ENCODE assay signal across 8 cellular contexts in genomic region chr2:218658671-218659257, GRCh38. TPM values are rescaled to one million over a fixed set of nuclear protein-coding genes. Genes with fewer than 3 reads are reported as not detected.
DNase-seq lines count a peak whose midpoint lies in the region; ATAC-seq and TF ChIP-seq lines count a peak whose summit lies in the region.

No MANE protein-coding gene starts in this region.

- H3K9me3 ChIP-seq in ectodermal cell (ENCODE audit: control insufficient read depth, low read length) (no peaks in the 10 kb centered on the region), mucosa of stomach (ENCODE audit: control insufficient read depth, low read length) (no peaks in the 10 kb centered on the region)

- DNase-seq in NCI-H1105 (lab: John Stamatoyannopoulos, UW) (peak; percentile 17), superior temporal gyrus (ENCODE audit: extremely low spot score) (peak; percentile 15)
- peak; percentile 42 to 43 for DNase-seq in activated CD4-positive, alpha-beta T cell treated with anti-CD3 and anti-CD28 coated beads for 4 hours

- peak; percentile 77 for TF ChIP-seq CTCF in 22Rv1 (IDR thresholded peaks at IDR 0.05)

- H3K4me3 ChIP-seq in GM08714 (ENCODE audit: low read length) (peak overlapping the region; percentile 76), ectodermal cell (ENCODE audit: insufficient read depth, low read depth, low read length) (peak overlapping the region; percentile 80), mucosa of stomach (ENCODE audit: low read length) (peak overlapping the region; percentile 61)

- 2% methylated on average over 27 of the region's 27 CpGs for WGBS in ectodermal cell, 2 experiments

- peak overlapping the region; percentile 74 for H3K9ac ChIP-seq in mucosa of stomach (ENCODE audit: low read length)

- ATAC-seq in HG02610 (IDR thresholded peaks at IDR 0.05; ENCODE audit: unreplicated experiment), result peak; percentile 34

- H3K27me3 ChIP-seq in ectodermal cell (ENCODE audit: control insufficient read depth, insufficient read depth, low read length, poor library complexity, severe bottlenecking), result no peaks in the 10 kb centered on the region
- no peaks in the 10 kb centered on the region for H3K27me3 ChIP-seq in mucosa of stomach (ENCODE audit: control insufficient read depth, insufficient read depth, low read length)

- peaks cover 45% of the 10 kb centered on the region for H3K36me3 ChIP-seq in ectodermal cell (ENCODE audit: control insufficient read depth, insufficient read depth, low read length)
- H3K36me3 ChIP-seq in mucosa of stomach (ENCODE audit: control insufficient read depth, insufficient read depth, low read length), result peaks cover 5% of the 10 kb centered on the region

- H3K4me1 ChIP-seq in ectodermal cell (ENCODE audit: control insufficient read depth, insufficient read depth, low read length) (peaks cover 4% of the 10 kb centered on the region), mucosa of stomach (ENCODE audit: control insufficient read depth, insufficient read depth, low read length) (no peaks in the 10 kb centered on the region)

- H3K27ac ChIP-seq in 22Rv1, result peak overlapping the region; percentile 71
- peak overlapping the region; percentile 2 for H3K27ac ChIP-seq in ectodermal cell (ENCODE audit: insufficient read depth, low read depth, low read length, poor library complexity, severe bottlenecking)

RNA-seq across cellular contexts. Expression of gene ZNF142, which starts 0.7 kb away (rescaled TPM):
- polyA plus RNA-seq in ectodermal cell (2013, experiment 1 of 4), result 25.5 TPM
- 26.6 TPM for polyA plus RNA-seq in ectodermal cell (2013, experiment 2 of 4)
- polyA plus RNA-seq in ectodermal cell (2013, experiment 3 of 4), result 20.1 TPM
- polyA plus RNA-seq in ectodermal cell (2013, experiment 4 of 4), result 19.5 TPM

RNA-seq across cellular contexts. Expression of gene BCS1L, which starts 0.7 kb away (rescaled TPM):
- 39.0 TPM for polyA plus RNA-seq in ectodermal cell (2013, experiment 1 of 4)
- 39.6 TPM for polyA plus RNA-seq in ectodermal cell (2013, experiment 2 of 4)
- polyA plus RNA-seq in ectodermal cell (2013, experiment 3 of 4), result 33.8 TPM
- polyA plus RNA-seq in ectodermal cell (2013, experiment 4 of 4), result 37.4 TPM

RNA-seq across cellular contexts. Expression of gene RNF25, which starts 13.0 kb away (rescaled TPM):
- 25.3 TPM for polyA plus RNA-seq in ectodermal cell (2013, experiment 1 of 4)
- 27.1 TPM for polyA plus RNA-seq in ectodermal cell (2013, experiment 2 of 4)
- polyA plus RNA-seq in ectodermal cell (2013, experiment 3 of 4), result 35.0 TPM
- polyA plus RNA-seq in ectodermal cell (2013, experiment 4 of 4), result 30.5 TPM

RNA-seq across cellular contexts. Expression of gene STK36, which starts 13.1 kb away (rescaled TPM):
- 72.9 TPM for polyA plus RNA-seq in ectodermal cell (2013, experiment 1 of 4)
- 62.6 TPM for polyA plus RNA-seq in ectodermal cell (2013, experiment 2 of 4)
- 48.4 TPM for polyA plus RNA-seq in ectodermal cell (2013, experiment 3 of 4)
- 65.2 TPM for polyA plus RNA-seq in ectodermal cell (2013, experiment 4 of 4)

RNA-seq across cellular contexts. Expression of gene PLCD4, which starts 51.1 kb away (rescaled TPM):
- 1.2 TPM for polyA plus RNA-seq in ectodermal cell (2013, experiment 1 of 4)
- polyA plus RNA-seq in ectodermal cell (2013, experiment 2 of 4), result 1.1 TPM
- 1.5 TPM for polyA plus RNA-seq in ectodermal cell (2013, experiment 3 of 4)
- polyA plus RNA-seq in ectodermal cell (2013, experiment 4 of 4), result 1.9 TPM

Comparison
In these comparisons a context has a peak if more than half of its experiments do, and no peak if none do; other contexts are left out.
1. Peak in every context shown above with its lines: DNase-seq, ATAC-seq, H3K4me3 ChIP-seq and H3K27ac ChIP-seq.